ENCODE assay signal across 1 cellular context in genomic region chr2:43405829-43406228, GRCh38.
TF ChIP-seq lines count a peak whose summit lies in the region.

No MANE protein-coding gene starts in this region.

TF ChIP-seq in H1, 55 proteins besides CTCF, POLR2A, EP300 and RAD21 (continued from another document):
- no peak for TF ChIP-seq CHD7 (IDR thresholded peaks at IDR 0.05; ENCODE audit: insufficient replicate concordance, low read length)
- TF ChIP-seq ZNF274 (IDR thresholded peaks at IDR 0.05; ENCODE audit: borderline replicate concordance, extremely low read depth, low read length): no peak
- TF ChIP-seq TBP (IDR thresholded peaks at IDR 0.05; ENCODE audit: low read depth, low read length): no peak
- TF ChIP-seq MAFK (IDR thresholded peaks at IDR 0.05; ENCODE audit: low read depth, low read length): no peak
- no peak for TF ChIP-seq BCL11A (IDR thresholded peaks at IDR 0.05; ENCODE audit: low read depth in 2 of 2, low read length in 2 of 2)
- TF ChIP-seq SP2 (IDR thresholded peaks at IDR 0.05; ENCODE audit: low read length): no peak
- no peak for TF ChIP-seq CHD1 (IDR thresholded peaks at IDR 0.05; ENCODE audit: low read depth, low read length)
- no peak for TF ChIP-seq TCF12 (IDR thresholded peaks at IDR 0.05; ENCODE audit: low read depth, low read length)
- no peak for TF ChIP-seq SRF (IDR thresholded peaks at IDR 0.05; ENCODE audit: low read depth, low read length)
- TF ChIP-seq BRCA1 (IDR thresholded peaks at IDR 0.05; ENCODE audit: low read depth, low read length): no peak
- no peak for TF ChIP-seq HDAC6 (IDR thresholded peaks at IDR 0.05; ENCODE audit: low read depth, low read length)
